31 cellular contexts compared by ENCODE assay signal in the genomic region with DNA sequence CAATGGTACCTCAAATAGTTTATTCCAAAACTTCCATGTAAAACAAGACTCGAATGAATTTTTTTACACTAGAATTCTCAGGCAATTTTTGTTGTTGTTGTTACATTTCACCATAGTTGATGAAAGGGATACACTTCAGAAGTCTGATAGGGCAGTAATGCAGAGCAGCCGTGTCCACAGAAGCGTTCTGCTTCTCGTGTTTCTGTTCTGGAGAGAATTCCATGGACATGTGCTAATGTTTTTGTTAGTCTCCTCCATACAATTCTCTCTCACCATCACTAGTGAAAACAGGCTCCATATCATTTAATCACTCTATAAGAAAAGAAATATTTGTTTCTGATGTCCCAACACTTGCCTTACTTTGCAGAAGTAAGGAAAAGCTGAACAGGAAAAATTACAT.
DNase-seq lines count a peak whose midpoint lies in the region; ATAC-seq, FAIRE-seq and TF ChIP-seq lines count a peak whose summit lies in the region.
"Had no signal": no experiment of that assay in that cellular context is flagged by ENCODE, and none has a peak within 500 bp of the region (broad histone marks: within the 10 kb centered on the region; RNA-seq: fewer than 3 reads in every experiment).

No MANE protein-coding gene starts in this region.

- POLR2A ChIA-PET in K562 (lab: Yijun Ruan, JAX) = no interaction called here

- CTCF ChIA-PET in K562 (lab: Yijun Ruan, JAX; ENCODE audit: low intra/inter-chr PET ratio) = no interaction called here

- H3K9me2 ChIP-seq in hepatocyte (replicated peaks; ENCODE audit: insufficient read depth) = no peaks in the 10 kb centered on the region
- H3K9me2 ChIP-seq: SK-N-SH had no signal

- H3K9me3 ChIP-seq in K562 (replicated peaks; ENCODE audit: control insufficient read depth, insufficient read depth, low read depth, low read length) = no peaks in the 10 kb centered on the region
- no peaks in the 10 kb centered on the region for H3K9me3 ChIP-seq in hepatocyte (ENCODE audit: low read depth)
- H3K9me3 ChIP-seq: psoas muscle, sigmoid colon, SK-N-SH, tibial nerve had no signal

- H4K20me1 ChIP-seq in K562 (replicated peaks; ENCODE audit: control insufficient read depth, insufficient read depth, low read length) (no peaks in the 10 kb centered on the region), hepatocyte (ENCODE audit: insufficient read depth, poor library complexity, severe bottlenecking) (no peaks in the 10 kb centered on the region)

- no peak for TF ChIP-seq RAD21 in K562 (CRISPR knock-in tag; conservative IDR thresholded peaks at IDR 0.05 in 1 of 2, IDR thresholded peaks at IDR 0.05 in 1 of 2)

- FAIRE-seq in K562 (lab: Jason Lieb, UNC) = no peak
- FAIRE-seq: astrocyte, endothelial cell of umbilical vein had no signal

- peak overlapping the region; percentile 61 for H2AFZ ChIP-seq in K562 (ENCODE audit: low read depth, low read length)
- no peak overlapping the region for H2AFZ ChIP-seq in hepatocyte

- DNase-seq in GM04503 (ENCODE audit: low read depth) = peak; percentile 31
- no peak for DNase-seq in K562 (ENCODE audit: extremely low read depth in 1 of 4, low spot score in 3 of 4)
- peak; percentile 31 for DNase-seq in fibroblast of pulmonary artery (ENCODE audit: low read depth)
- DNase-seq in skeletal muscle cell (ENCODE audit: low read depth) = peak; percentile 43
- DNase-seq in hepatocyte (ENCODE audit: low spot score) = no peak
- DNase-seq: activated B cell treated with CpG ODN at 0.5 μM for 24 hours; activated CD4-positive, alpha-beta T cell treated with anti-CD3 and anti-CD28 coated beads, Interleukin-2, amount 10 ng/mL, durations not matched to agents 7 days and 5 days; activated effector memory CD4-positive, alpha-beta T cell treated with Interleukin-2 at 50 U/mL for 16 hours; activated naive CD8-positive, alpha-beta T cell treated with anti-CD3 and anti-CD28 coated beads for 36 hours; cerebellar nuclear complex; COR-L47; foreskin melanocyte; GDM1; NCI-H1436; NCI-H2081; NCI-H226; NCI-H526 treated with DMSO at 0.1 percent for 48 hours; NK-92 treated with Interleukin-12 subunit alpha and Interleukin-12 subunit beta, amount 100 ng/mL, for 24 hours; PC-3; psoas muscle; sigmoid colon; SK-N-SH; stimulated activated CD4-positive, alpha-beta T cell treated with anti-CD3 and anti-CD28 coated beads, Interleukin-15, amount 100 ng/mL, for 24 hours had no signal

- TF ChIP-seq EP300 in K562 (IDR thresholded peaks at IDR 0.05; ENCODE audit: low read length) = no peak

- H3K36me3 ChIP-seq in K562 (ENCODE audit: control insufficient read depth, insufficient read depth, low read length) = no peaks in the 10 kb centered on the region
- no peaks in the 10 kb centered on the region for H3K36me3 ChIP-seq in hepatocyte (replicated peaks; ENCODE audit: insufficient read depth, low read depth)
- H3K36me3 ChIP-seq: sigmoid colon, tibial nerve had no signal

- H3K27me3 ChIP-seq in K562 (ENCODE audit: control insufficient read depth in 2 of 2, insufficient read depth in 2 of 2, low read length in 2 of 2) (no peaks in the 10 kb centered on the region), hepatocyte (no peaks in the 10 kb centered on the region)
- H3K27me3 ChIP-seq: sigmoid colon, tibial nerve had no signal

- H3K9me1 ChIP-seq in K562 (ENCODE audit: control insufficient read depth, insufficient read depth, low read length) = no peaks in the 10 kb centered on the region

- H3K4me1 ChIP-seq in K562 (replicated peaks in 1 of 2; ENCODE audit: control insufficient read depth in 2 of 2, insufficient read depth in 2 of 2, low read length in 2 of 2) (no peaks in the 10 kb centered on the region), hepatocyte (ENCODE audit: insufficient read depth) (no peaks in the 10 kb centered on the region)
- H3K4me1 ChIP-seq: psoas muscle, tibial nerve had no signal

- no TSS peak for BruUV-seq in K562 (replicated peaks; lab: Mats Ljungman, UMichigan)

- ATAC-seq in K562 = no peak
- ATAC-seq in GM21447 (IDR thresholded peaks at IDR 0.05; ENCODE audit: unreplicated experiment) = no peak
- no peak for ATAC-seq in HG02759 (IDR thresholded peaks at IDR 0.05; ENCODE audit: unreplicated experiment)
- ATAC-seq: PC-3; psoas muscle; stimulated activated effector memory CD8-positive, alpha-beta T cell treated with anti-CD3 and anti-CD28 coated beads, Interleukin-12 subunit alpha, Interleukin-12 subunit beta, amount 100 ng/mL, for 72 hours had no signal

- intact Hi-C loops in K562 (cut with micrococcal nuclease) = no loop called here

- H3K79me2 ChIP-seq in K562 (ENCODE audit: control insufficient read depth, insufficient read depth, low read length) = no peaks in the 10 kb centered on the region
- no peaks in the 10 kb centered on the region for H3K79me2 ChIP-seq in hepatocyte

- no peak for TF ChIP-seq POLR2A in K562 (conservative IDR thresholded peaks at IDR 0.05)

- in situ Hi-C loops in K562 (cut with MboI) = no loop called here

- H3K4me2 ChIP-seq in K562 (ENCODE audit: insufficient read depth, low read length) (no peak overlapping the region), hepatocyte (no peak overlapping the region)
- H3K4me2 ChIP-seq: KMS-11, SK-N-SH had no signal

- H3K27ac ChIP-seq in K562 (ENCODE audit: extremely low read depth, low read depth, low read length) = no peak overlapping the region
- no peak overlapping the region for H3K27ac ChIP-seq in hepatocyte
- H3K27ac ChIP-seq: C4-2B, KMS-11, psoas muscle, sigmoid colon, tibial nerve had no signal

- 31% methylated on average over 4 of the region's 4 CpGs for WGBS in K562 (ENCODE audit: insufficient coverage, low coverage, missing lambda C conversion rate)
- 68% methylated on average over 4 of the region's 4 CpGs for WGBS in hepatocyte (ENCODE audit: low lambda C conversion rate, missing lambda C conversion rate)

- TF ChIP-seq CTCF in K562 (IDR thresholded peaks at IDR 0.05 in 2 of 3, conservative IDR thresholded peaks at IDR 0.05 in 1 of 3; ENCODE audit: insufficient read depth in 2 of 3, low read depth in 1 of 3, low read length in 3 of 3) (no peak), fibroblast of pulmonary artery (IDR thresholded peaks at IDR 0.05; ENCODE audit: low read length, missing control alignments) (no peak), hepatocyte (IDR thresholded peaks at IDR 0.05; ENCODE audit: poor library complexity) (no peak)

- no peak overlapping the region for H3K4me3 ChIP-seq in K562
- no peak overlapping the region for H3K4me3 ChIP-seq in fibroblast of pulmonary artery (replicated peaks; ENCODE audit: low read depth, low read length)
- H3K4me3 ChIP-seq in skeletal muscle cell (ENCODE audit: low read depth, low read length) = no peak overlapping the region
- H3K4me3 ChIP-seq in hepatocyte = no peak overlapping the region
- H3K4me3 ChIP-seq: psoas muscle, sigmoid colon, tibial nerve had no signal

- no peak overlapping the region for H3K9ac ChIP-seq in K562 (ENCODE audit: insufficient read depth in 1 of 2, low read depth in 2 of 2, low read length in 2 of 2)
- H3K9ac ChIP-seq: KMS-11, SK-N-SH had no signal

TF ChIP-seq in K562, 482 proteins besides CTCF, POLR2A, EP300 and RAD21 (continues in another document):
- TF ChIP-seq ZNF444 (CRISPR knock-in tag; IDR thresholded peaks at IDR 0.05) (no peak), POLR2B (IDR thresholded peaks at IDR 0.05; ENCODE audit: low read depth, partially characterized antibody) (no peak), HOXB6 (CRISPR knock-in tag; IDR thresholded peaks at IDR 0.05; ENCODE audit: borderline replicate concordance) (no peak), EP400 (IDR thresholded peaks at IDR 0.05) (no peak), ZNF263 (CRISPR knock-in tag; IDR thresholded peaks at IDR 0.05; ENCODE audit: borderline replicate concordance) (no peak), ILF3 (IDR thresholded peaks at IDR 0.05; ENCODE audit: borderline replicate concordance) (no peak), CCNT2 (IDR thresholded peaks at IDR 0.05; ENCODE audit: borderline replicate concordance, extremely low read depth, insufficient read length, low read depth, low read length) (no peak), NR3C1 (CRISPR knock-in tag; IDR thresholded peaks at IDR 0.05) (no peak), ZNF143 (CRISPR knock-in tag; IDR thresholded peaks at IDR 0.05) (no peak), CBX1 (IDR thresholded peaks at IDR 0.05; ENCODE audit: low read depth) (no peak)
- TF ChIP-seq, protein P1, sequence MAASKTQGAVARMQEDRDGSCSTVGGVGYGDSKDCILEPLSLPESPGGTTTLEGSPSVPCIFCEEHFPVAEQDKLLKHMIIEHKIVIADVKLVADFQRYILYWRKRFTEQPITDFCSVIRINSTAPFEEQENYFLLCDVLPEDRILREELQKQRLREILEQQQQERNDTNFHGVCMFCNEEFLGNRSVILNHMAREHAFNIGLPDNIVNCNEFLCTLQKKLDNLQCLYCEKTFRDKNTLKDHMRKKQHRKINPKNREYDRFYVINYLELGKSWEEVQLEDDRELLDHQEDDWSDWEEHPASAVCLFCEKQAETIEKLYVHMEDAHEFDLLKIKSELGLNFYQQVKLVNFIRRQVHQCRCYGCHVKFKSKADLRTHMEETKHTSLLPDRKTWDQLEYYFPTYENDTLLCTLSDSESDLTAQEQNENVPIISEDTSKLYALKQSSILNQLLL (CRISPR knock-in tag; IDR thresholded peaks at IDR 0.05; ENCODE audit: borderline replicate concordance) = no peak
- TF ChIP-seq, protein P2, sequence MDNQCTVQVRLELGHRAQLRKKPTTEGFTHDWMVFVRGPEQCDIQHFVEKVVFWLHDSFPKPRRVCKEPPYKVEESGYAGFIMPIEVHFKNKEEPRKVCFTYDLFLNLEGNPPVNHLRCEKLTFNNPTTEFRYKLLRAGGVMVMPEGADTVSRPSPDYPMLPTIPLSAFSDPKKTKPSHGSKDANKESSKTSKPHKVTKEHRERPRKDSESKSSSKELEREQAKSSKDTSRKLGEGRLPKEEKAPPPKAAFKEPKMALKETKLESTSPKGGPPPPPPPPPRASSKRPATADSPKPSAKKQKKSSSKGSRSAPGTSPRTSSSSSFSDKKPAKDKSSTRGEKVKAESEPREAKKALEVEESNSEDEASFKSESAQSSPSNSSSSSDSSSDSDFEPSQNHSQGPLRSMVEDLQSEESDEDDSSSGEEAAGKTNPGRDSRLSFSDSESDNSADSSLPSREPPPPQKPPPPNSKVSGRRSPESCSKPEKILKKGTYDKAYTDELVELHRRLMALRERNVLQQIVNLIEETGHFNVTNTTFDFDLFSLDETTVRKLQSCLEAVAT (IDR thresholded peaks at IDR 0.05) = no peak
- TF ChIP-seq, protein P3, sequence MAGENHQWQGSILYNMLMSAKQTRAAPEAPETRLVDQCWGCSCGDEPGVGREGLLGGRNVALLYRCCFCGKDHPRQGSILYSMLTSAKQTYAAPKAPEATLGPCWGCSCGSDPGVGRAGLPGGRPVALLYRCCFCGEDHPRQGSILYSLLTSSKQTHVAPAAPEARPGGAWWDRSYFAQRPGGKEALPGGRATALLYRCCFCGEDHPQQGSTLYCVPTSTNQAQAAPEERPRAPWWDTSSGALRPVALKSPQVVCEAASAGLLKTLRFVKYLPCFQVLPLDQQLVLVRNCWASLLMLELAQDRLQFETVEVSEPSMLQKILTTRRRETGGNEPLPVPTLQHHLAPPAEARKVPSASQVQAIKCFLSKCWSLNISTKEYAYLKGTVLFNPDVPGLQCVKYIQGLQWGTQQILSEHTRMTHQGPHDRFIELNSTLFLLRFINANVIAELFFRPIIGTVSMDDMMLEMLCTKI (IDR thresholded peaks at IDR 0.05; ENCODE audit: partially characterized antibody) = no peak

Comparison
In these comparisons a context has a peak if more than half of its experiments do, and no peak if none do; other contexts are left out.
1. DNase-seq: peak in GM04503 (single experiment), fibroblast of pulmonary artery (single experiment) and skeletal muscle cell (single experiment); none in K562 (0 of 4) and hepatocyte (single experiment).